21 cellular contexts compared by ENCODE assay signal in genomic region chr2:206863721-206864120, GRCh38.
"Had no signal": no experiment of that assay in that cellular context is flagged by ENCODE, and none has a peak within 500 bp of the region (broad histone marks: within the 10 kb centered on the region; RNA-seq: fewer than 3 reads in every experiment).

No MANE protein-coding gene starts in this region.

- H3K9me3 Mint-ChIP-seq: activated CD8-positive, alpha-beta T cell treated with anti-CD3 and anti-CD28 coated beads for 36 hours; activated naive CD4-positive, alpha-beta T cell treated with anti-CD3 and anti-CD28 coated beads, Interleukin-2, amount 10 ng/mL, durations not matched to agents 7 days and 5 days; central memory CD8-positive, alpha-beta T cell; effector memory CD8-positive, alpha-beta T cell; natural killer cell; T-cell had no signal

- H3K27ac Mint-ChIP-seq: activated CD4-positive, alpha-beta T cell treated with anti-CD3 and anti-CD28 coated beads, Interleukin-2, amount 10 ng/mL, durations not matched to agents 7 days and 5 days; activated CD8-positive, alpha-beta memory T cell treated with anti-CD3 and anti-CD28 coated beads, Interleukin-2, amount 10 ng/mL, durations not matched to agents 7 days and 5 days; activated CD8-positive, alpha-beta T cell treated with anti-CD3 and anti-CD28 coated beads for 36 hours; activated naive CD4-positive, alpha-beta T cell treated with anti-CD3 and anti-CD28 coated beads, Interleukin-2, amount 10 ng/mL, durations not matched to agents 7 days and 5 days; effector memory CD8-positive, alpha-beta T cell; natural killer cell; T-cell; T-helper 2 cell treated with Interferon-gamma antibody and Interleukin-4, amounts not matched to agents 5 μg/mL and 100 μg/mL, for 36 hours had no signal

- H3K4me3 Mint-ChIP-seq: activated CD4-positive, alpha-beta T cell treated with anti-CD3 and anti-CD28 coated beads, Interleukin-2, amount 10 ng/mL, durations not matched to agents 7 days and 5 days; activated CD8-positive, alpha-beta memory T cell treated with anti-CD3 and anti-CD28 coated beads, Interleukin-2, amount 10 ng/mL, durations not matched to agents 7 days and 5 days; activated CD8-positive, alpha-beta T cell treated with anti-CD3 and anti-CD28 coated beads for 36 hours; activated naive CD4-positive, alpha-beta T cell treated with anti-CD3 and anti-CD28 coated beads, Interleukin-2, amount 10 ng/mL, durations not matched to agents 7 days and 5 days; central memory CD8-positive, alpha-beta T cell; effector memory CD8-positive, alpha-beta T cell; natural killer cell; T-cell; T-helper 2 cell treated with Interferon-gamma antibody and Interleukin-4, amounts not matched to agents 5 μg/mL and 100 μg/mL, for 36 hours had no signal

- DNase-seq: activated CD4-positive, alpha-beta T cell treated with anti-CD3 and anti-CD28 coated beads, Interleukin-2, amount 10 ng/mL, durations not matched to agents 7 days and 5 days; activated CD4-positive, CD25-positive, alpha-beta regulatory T cell treated with anti-CD3 and anti-CD28 coated beads, Interleukin-2, amount 50 U/mL, for 72 hours; activated CD8-positive, alpha-beta memory T cell treated with anti-CD3 and anti-CD28 coated beads, Interleukin-2, amount 10 ng/mL, durations not matched to agents 7 days and 5 days; activated CD8-positive, alpha-beta T cell treated with anti-CD3 and anti-CD28 coated beads for 36 hours; activated effector memory CD4-positive, alpha-beta T cell treated with anti-CD3 and anti-CD28 coated beads, Interleukin-2, amount 50 U/mL, for 16 hours; activated naive CD4-positive, alpha-beta T cell treated with anti-CD3 and anti-CD28 coated beads, Interleukin-2, amount 10 ng/mL, durations not matched to agents 7 days and 5 days; activated T-cell treated with anti-CD3 and anti-CD28 coated beads for 4 hours; effector memory CD8-positive, alpha-beta T cell; esophagus squamous epithelium; left lung; midbrain; natural killer cell; nucleus accumbens; sigmoid colon; stimulated activated CD4-positive, alpha-beta T cell treated with anti-CD3 and anti-CD28 coated beads, Interleukin-2, amount 100 ng/mL, for 48 hours; stimulated activated CD8-positive, alpha-beta memory T cell treated with anti-CD3 and anti-CD28 coated beads, Interleukin-4, amount 100 ng/mL, for 48 hours; stimulated activated naive CD4-positive, alpha-beta T cell; T-cell; upper lobe of left lung had no signal

- H3K27me3 Mint-ChIP-seq: activated CD4-positive, alpha-beta T cell treated with anti-CD3 and anti-CD28 coated beads, Interleukin-2, amount 10 ng/mL, durations not matched to agents 7 days and 5 days; activated CD8-positive, alpha-beta memory T cell treated with anti-CD3 and anti-CD28 coated beads, Interleukin-2, amount 10 ng/mL, durations not matched to agents 7 days and 5 days; activated CD8-positive, alpha-beta T cell treated with anti-CD3 and anti-CD28 coated beads for 36 hours; central memory CD8-positive, alpha-beta T cell; effector memory CD8-positive, alpha-beta T cell; T-cell had no signal

- H3K36me3 Mint-ChIP-seq: activated CD8-positive, alpha-beta memory T cell treated with anti-CD3 and anti-CD28 coated beads, Interleukin-2, amount 10 ng/mL, durations not matched to agents 7 days and 5 days; natural killer cell had no signal
